In the genomic region with DNA sequence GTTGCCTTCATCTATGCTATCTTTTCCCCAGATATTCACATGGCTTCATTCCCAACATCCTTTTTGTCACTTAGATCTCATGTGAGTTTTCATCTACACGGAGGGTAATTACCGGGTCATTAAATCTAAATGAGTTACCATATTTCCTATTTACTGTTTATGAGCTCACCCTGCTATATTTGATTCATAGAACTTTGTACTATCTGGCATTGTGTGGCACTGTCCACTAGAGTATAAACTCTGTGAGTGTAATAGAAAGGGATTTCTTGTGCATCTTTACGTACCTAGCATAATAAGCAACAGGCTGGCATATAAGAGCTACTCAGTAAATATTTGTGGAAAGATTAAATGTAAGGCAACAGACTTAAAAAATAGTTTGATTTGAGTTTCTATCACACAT, we compare ENCODE assay signal across 34 cellular contexts.
"Had no signal": no experiment of that assay in that cellular context is flagged by ENCODE, and none has a peak within 500 bp of the region (broad histone marks: within the 10 kb centered on the region; RNA-seq: fewer than 3 reads in every experiment).

No MANE protein-coding gene starts in this region.

- H3K9me3 ChIP-seq: MG63 had no signal

- H3K27me3 ChIP-seq: MG63 had no signal

- H3K4me3 ChIP-seq: MG63 had no signal

- DNase-seq: Karpas-422, Kasumi-1, MG63, MM.1S, MV-4-11, NCI-H1048, NCI-H1092, NCI-H1092 treated with DMSO at 0.1 percent for 48 hours, NCI-H1105, NCI-H1105 treated with DMSO at 0.1 percent for 48 hours, NCI-H1417, NCI-H1417 treated with DMSO at 0.1 percent for 48 hours, NCI-H1436, NCI-H1436 treated with DMSO at 0.1 percent for 48 hours, NCI-H146, NCI-H1694, NCI-H1694 treated with DMSO at 0.1 percent for 48 hours, NCI-H187, NCI-H187 treated with DMSO at 0.1 percent for 48 hours, NCI-H1930, NCI-H2029, NCI-H2029 treated with DMSO at 0.1 percent for 48 hours, NCI-H2081, NCI-H2081 treated with DMSO at 0.1 percent for 48 hours, NCI-H2107, NCI-H2171, NCI-H2171 treated with DMSO at 0.1 percent for 48 hours, NCI-H2227 treated with DMSO at 0.1 percent for 48 hours, NCI-H226, NCI-H345, NCI-H446, NCI-H446 treated with DMSO at 0.1 percent for 48 hours, NCI-H510A, NCI-H510A treated with DMSO at 0.1 percent for 48 hours had no signal

- H3K36me3 ChIP-seq: MG63 had no signal
